9 cellular contexts compared by ENCODE assay signal in genomic region chr11:65786008-65786785, GRCh38. TPM values are rescaled to one million over a fixed set of nuclear protein-coding genes. Genes with fewer than 3 reads are reported as not detected.
DNase-seq lines count a peak whose midpoint lies in the region; TF ChIP-seq lines count a peak whose summit lies in the region.
"Had no signal": no experiment of that assay in that cellular context is flagged by ENCODE, and none has a peak within 500 bp of the region (broad histone marks: within the 10 kb centered on the region; RNA-seq: fewer than 3 reads in every experiment).

No MANE protein-coding gene starts in this region.

- H3K14ac ChIP-seq in H9 (ENCODE audit: insufficient read depth, low read length) = no peak overlapping the region; the same call in 1 of the 2 replicates

- H3K9ac ChIP-seq in H9 (ENCODE audit: extremely low read depth, insufficient read length, low read length) (no peak overlapping the region), duodenal mucosa (ENCODE audit: low read depth in 1 of 2, low read length in 2 of 2) (no peak overlapping the region)

- H3K36me3 Mint-ChIP-seq in H9 (ENCODE audit: insufficient read depth in 1 of 3, low read depth in 3 of 3) (peaks cover 0 to 3% (median 2%) of the 10 kb centered on the region in 3 experiments; a peak in 2 of 7 replicates), nephron progenitor cell (ENCODE audit: low read depth) (peaks cover 13% of the 10 kb centered on the region)

- H3K27me3 ChIP-seq in H9 (ENCODE audit: insufficient read depth, low read length) (peaks cover 21% of the 10 kb centered on the region; the same call in 1 of the 2 replicates), duodenal mucosa (ENCODE audit: control insufficient read depth in 1 of 2, insufficient read depth in 2 of 2, low read length in 2 of 2) (peaks cover 4 to 5% of the 10 kb centered on the region in 2 donors)

- H4K5ac ChIP-seq in H9 (ENCODE audit: insufficient read length, low read depth, low read length) = no peak overlapping the region

- H3K4me2 ChIP-seq in H9 (ENCODE audit: insufficient read depth, insufficient read length, low read length) = peak overlapping the region; percentile 41

- CTCF ChIA-PET in RWPE1 (lab: Yijun Ruan, JAX) = no interaction called here

- H3K36me3 ChIP-seq in duodenal mucosa (ENCODE audit: control insufficient read depth in 1 of 2, insufficient read depth in 2 of 2, low read length in 2 of 2) = peaks cover 0 to 3% of the 10 kb centered on the region in 2 donors

- no peaks in the 10 kb centered on the region; a peak in 1 of 5 replicates for H3K9me3 Mint-ChIP-seq in H9
- no peaks in the 10 kb centered on the region for H3K9me3 Mint-ChIP-seq in nephron progenitor cell

- no CpG with 5 or more reads among the region's 74 CpGs for WGBS in H9 (ENCODE audit: extremely low coverage, insufficient read length, low lambda C conversion rate)

- H3K9me3 ChIP-seq in H9 (ENCODE audit: control insufficient read depth, low read depth, low read length) (no peaks in the 10 kb centered on the region), duodenal mucosa (ENCODE audit: control insufficient read depth in 1 of 2, low read length in 2 of 2) (no peaks in the 10 kb centered on the region)

- no peak overlapping the region for H2BK20ac ChIP-seq in H9 (ENCODE audit: low read depth, low read length, poor library complexity, severe bottlenecking)

- no peaks in the 10 kb centered on the region for H3K79me1 ChIP-seq in H9 (ENCODE audit: insufficient read depth, low read depth, low read length, poor library complexity, severe bottlenecking)

- H3K27me3 Mint-ChIP-seq in H9 (ENCODE audit: low read depth) = peaks cover 76% of the 10 kb centered on the region
- H3K27me3 Mint-ChIP-seq in nephron progenitor cell (ENCODE audit: low read depth, poor library complexity) = peaks cover 86% of the 10 kb centered on the region

- H3K56ac ChIP-seq in H9 (ENCODE audit: insufficient read length, low read depth, low read length) = no peak overlapping the region

- no peak overlapping the region for H3K18ac ChIP-seq in H9 (ENCODE audit: insufficient read length, low read depth, low read length)

- no peaks in the 10 kb centered on the region for H4K20me1 ChIP-seq in H9 (ENCODE audit: control insufficient read depth, insufficient read depth, insufficient read length)

- H3K4me3 Mint-ChIP-seq in H9 = peak overlapping the region; percentile 36 to 65
- H3K4me3 Mint-ChIP-seq in nephron progenitor cell = peak overlapping the region; percentile 71

- H3K27ac ChIP-seq in H9 (ENCODE audit: insufficient read length, low read depth, low read length) = no peak overlapping the region
- H3K27ac ChIP-seq in duodenal mucosa (ENCODE audit: low read depth, low read length) = no peak overlapping the region
- no peak overlapping the region for H3K27ac ChIP-seq in RWPE1

- H3K23me2 ChIP-seq in H9 (ENCODE audit: insufficient read length, low read depth, low read length, poor library complexity, severe bottlenecking) = peaks cover 11% of the 10 kb centered on the region

- no peak overlapping the region for H2AK5ac ChIP-seq in H9 (ENCODE audit: insufficient read length, low read length)

- H3K4me1 Mint-ChIP-seq in H9 (peaks cover 44 to 46% of the 10 kb centered on the region in 2 experiments), nephron progenitor cell (peaks cover 50% of the 10 kb centered on the region)

- no peak overlapping the region for H2BK15ac ChIP-seq in H9 (ENCODE audit: low read depth, low read length)

- TF ChIP-seq CTCF in H9 (conservative IDR thresholded peaks at IDR 0.05) = no peak
- no peak for TF ChIP-seq CTCF in nephron progenitor cell (IDR thresholded peaks at IDR 0.05)
- TF ChIP-seq CTCF in RWPE1 (conservative IDR thresholded peaks at IDR 0.05; ENCODE audit: low read depth) = no peak

- peak overlapping the region; percentile 36 to 40 for H3K4me3 ChIP-seq in duodenal mucosa (ENCODE audit: low read depth in 1 of 2, low read length in 2 of 2)

- H2BK5ac ChIP-seq in H9 (ENCODE audit: insufficient read length, low read length) = no peak overlapping the region

- no peak overlapping the region for H2BK12ac ChIP-seq in H9 (ENCODE audit: insufficient read length, low read depth, low read length)

- H3K4me1 ChIP-seq in H9 (ENCODE audit: insufficient read depth, low read length) = peaks cover 4% of the 10 kb centered on the region; the same call in 1 of the 2 replicates
- peaks cover 31 to 36% of the 10 kb centered on the region in 2 donors for H3K4me1 ChIP-seq in duodenal mucosa (ENCODE audit: control insufficient read depth in 1 of 2, insufficient read depth in 2 of 2, low read length in 2 of 2)

- no peak overlapping the region for H3T11ph ChIP-seq in H9 (ENCODE audit: low read length)

- no peak overlapping the region for H3K27ac Mint-ChIP-seq in H9
- H3K27ac Mint-ChIP-seq in nephron progenitor cell = no peak overlapping the region

- H4K91ac ChIP-seq in H9 (ENCODE audit: insufficient read length, low read depth, low read length) = no peak overlapping the region

- no peak overlapping the region for H4K8ac ChIP-seq in H9 (replicated peaks; ENCODE audit: insufficient read length, low read depth, low read length)

- no peak overlapping the region for H2BK120ac ChIP-seq in H9 (ENCODE audit: low read depth, low read length, poor library complexity, severe bottlenecking)

- no peaks in the 10 kb centered on the region for H3K79me2 ChIP-seq in H9 (ENCODE audit: insufficient read depth, low read length)

- POLR2A ChIA-PET in RWPE1 (lab: Yijun Ruan, JAX; ENCODE audit: low non-redundant PET) = interaction anchor here (1.0 kb wide), 1 partner anchor 29 kb away, joined by 4 read pairs; no protein-coding TSS in a partner anchor

- no peak overlapping the region for H2AFZ ChIP-seq in H9 (ENCODE audit: low read length)

- DNase-seq in CD1c-positive myeloid dendritic cell (ENCODE audit: extremely low spot score) (peak; percentile 15), H9 (peak; percentile 39), nephron progenitor cell (no peak), AML-193 (lab: John Stamatoyannopoulos, UW) (no peak), Ammon's horn (ENCODE audit: low spot score) (no peak), HuH-7.5 (ENCODE audit: low spot score) (no peak), RWPE1 (ENCODE audit: low spot score) (no peak)

- H3K4ac ChIP-seq in H9 (ENCODE audit: low read depth, low read length) = no peak overlapping the region

- H3K23ac ChIP-seq in H9 (ENCODE audit: insufficient read length, low read depth, low read length) = no peak overlapping the region

RNA-seq across cellular contexts. Expression of gene OVOL1, which starts 0.7 kb away (rescaled TPM):
- 5.1 and 5.7 TPM in 2 replicates for total RNA-seq in H9 (2021)
- total RNA-seq: T-helper 1 cell treated with Interleukin-12 subunit alpha and Interleukin-12 subunit beta and Interleukin-4 antibody, amounts not matched to agents 30 ng/mL and 1 ng/mL, for 36 hours had no signal

RNA-seq across cellular contexts. Expression of gene AP5B1, which starts 5.4 kb away (rescaled TPM):
- 9.4 and 9.6 TPM in 2 replicates for total RNA-seq in H9 (2021)

RNA-seq across cellular contexts. Expression of gene SNX32, which starts 47.6 kb away (rescaled TPM):
- total RNA-seq in H9 (2021) = 0.88 and 1.2 TPM in 2 replicates

Comparison
In these comparisons a context has a peak if more than half of its experiments do, and no peak if none do; other contexts are left out.
1. DNase-seq: peak in CD1c-positive myeloid dendritic cell (single experiment) and H9 (single experiment); none in nephron progenitor cell (single experiment), AML-193 (0 of 2), Ammon's horn (single experiment), HuH-7.5 (single experiment) and RWPE1 (single experiment).